In genomic region chr16:28549301-28549899, GRCh38 we compare ENCODE assay signal across 8 cellular contexts. TPM values are rescaled to one million over a fixed set of nuclear protein-coding genes. Genes with fewer than 3 reads are reported as not detected.
DNase-seq lines count a peak whose midpoint lies in the region; ATAC-seq, FAIRE-seq and TF ChIP-seq lines count a peak whose summit lies in the region.

No MANE protein-coding gene starts in this region.

- no peak overlapping the region for H3K27ac ChIP-seq in cardiac muscle cell
- H3K27ac ChIP-seq in pancreas = no peak overlapping the region

- DNase-seq in cardiac muscle cell (ENCODE audit: low read depth in 1 of 2, low spot score in 1 of 2) = peak in 1 of 2 donors; percentile 68
- no peak for DNase-seq in Right ventricle myocardium superior
- peak; percentile 33 for DNase-seq in NCI-H460 (ENCODE audit: extremely low read depth, low read depth)
- DNase-seq in cerebellar cortex (ENCODE audit: low spot score) = peak; percentile 61
- DNase-seq in pancreas = no peak
- DNase-seq in OCI-M2 (lab: John Stamatoyannopoulos, UW; ENCODE audit: unreplicated experiment) = no peak
- no peak for DNase-seq in activated CD4-positive, CD25-positive, alpha-beta regulatory T cell treated with anti-CD3 and anti-CD28 coated beads, Interleukin-2, amount 50 U/mL, for 72 hours

- no peaks in the 10 kb centered on the region for H3K9me3 ChIP-seq in cardiac muscle cell (ENCODE audit: low read depth)
- H3K9me3 ChIP-seq in pancreas = no peaks in the 10 kb centered on the region

- peak; percentile 60 for TF ChIP-seq CTCF in cardiac muscle cell (IDR thresholded peaks at IDR 0.05; ENCODE audit: low read depth, low read length)
- TF ChIP-seq CTCF in pancreas (IDR thresholded peaks at IDR 0.05) = peak in 3 of 4 donors; percentile 4 to 28 (median 27)

- no peak for ATAC-seq in Right ventricle myocardium superior (ENCODE audit: poor library complexity)
- peak in 3 of 4 donors; percentile 28 to 36 (median 32) for ATAC-seq in pancreas
- no peak for ATAC-seq in GM19328 (IDR thresholded peaks at IDR 0.05; ENCODE audit: unreplicated experiment)

- no peaks in the 10 kb centered on the region for H3K27me3 ChIP-seq in cardiac muscle cell
- H3K27me3 ChIP-seq in pancreas = no peaks in the 10 kb centered on the region

- no peak overlapping the region for H3K4me3 ChIP-seq in cardiac muscle cell
- H3K4me3 ChIP-seq in pancreas = no peak overlapping the region

- no peak for FAIRE-seq in pancreas (lab: Jason Lieb, UNC)

- intact Hi-C loops in Right ventricle myocardium superior (cut with DNase I) = no loop called here
- intact Hi-C loops in pancreas (cut with DNase I) = no loop called here

- peaks cover under 1% of the 10 kb centered on the region for H3K4me1 ChIP-seq in cardiac muscle cell (ENCODE audit: low read depth)
- no peaks in the 10 kb centered on the region for H3K4me1 ChIP-seq in pancreas

- WGBS in pancreas, 2 donors = 22 to 30% methylated on average over 11 of the region's 11 CpGs

- H3K36me3 ChIP-seq in cardiac muscle cell = no peaks in the 10 kb centered on the region
- no peaks in the 10 kb centered on the region for H3K36me3 ChIP-seq in pancreas

RNA-seq across cellular contexts. Expression of gene SGF29, which starts 4.3 kb away (rescaled TPM):
- total RNA-seq in cardiac muscle cell (23.8 and 28.8 TPM in 2 replicates), Right ventricle myocardium superior (13.2 TPM), pancreas (10 to 100 TPM; 14.2 to 28.3 (median 17.0) TPM)
- polyA plus RNA-seq in cardiac muscle cell (21.7 and 27.9 TPM in 2 replicates), pancreas (10 to 100 TPM; 40.2 to 46.6 TPM)
- 21.6 and 23.8 TPM in 2 replicates for total RNA-seq in NCI-H460 (2014; rRNA removed; shearing (Covaris generic))
- polyA plus RNA-seq in NCI-H460 (2014; cell fraction: nucleus; rRNA removed) = 25.3 and 26.2 TPM in 2 replicates

RNA-seq across cellular contexts. Expression of gene NUPR1, which starts 10.6 kb away (rescaled TPM):
- total RNA-seq in cardiac muscle cell (not detected in 2 replicates), Right ventricle myocardium superior (47.3 TPM), pancreas (100 to 1,000 TPM in 3 of 6 donors, 10 to 100 TPM in 3; 28.9 to 303 (median 103) TPM)
- polyA plus RNA-seq in cardiac muscle cell (not detected in 2 replicates), pancreas (100 to 1,000 TPM; 117 to 151 TPM)
- 0.46 and 1.1 TPM in 2 replicates for total RNA-seq in NCI-H460 (2014; rRNA removed; shearing (Covaris generic))
- polyA plus RNA-seq in NCI-H460 (2014; cell fraction: nucleus; rRNA removed) = 0.29 and 0.40 TPM in 2 replicates

RNA-seq across cellular contexts. Expression of gene IL27, which starts 42.8 kb away (rescaled TPM):
- not detected in 2 replicates for total RNA-seq in cardiac muscle cell
- polyA plus RNA-seq in cardiac muscle cell = not detected in 2 replicates
- not detected for total RNA-seq in Right ventricle myocardium superior
- not detected in 2 replicates for total RNA-seq in NCI-H460 (2014; rRNA removed; shearing (Covaris generic))
- polyA plus RNA-seq in NCI-H460 (2014; cell fraction: nucleus; rRNA removed) = not detected in 2 replicates
- total RNA-seq in pancreas = under 1 TPM in 2 of 6 donors, not detected in 4; 0.18 to 0.20 TPM
- under 1 TPM in 1 of 2 donors, not detected in 1; 0.68 TPM for polyA plus RNA-seq in pancreas

RNA-seq across cellular contexts. Expression of gene SULT1A2, which starts 47.5 kb away (rescaled TPM):
- total RNA-seq in cardiac muscle cell = 0.67 and 1.6 TPM in 2 replicates
- polyA plus RNA-seq in cardiac muscle cell = 0.83 and 5.4 TPM in 2 replicates
- 1.0 TPM for total RNA-seq in Right ventricle myocardium superior
- 0.29 and 0.67 TPM in 2 replicates for total RNA-seq in NCI-H460 (2014; rRNA removed; shearing (Covaris generic))
- 5.2 and 6.1 TPM in 2 replicates for polyA plus RNA-seq in NCI-H460 (2014; cell fraction: nucleus; rRNA removed)
- total RNA-seq in pancreas = 1 to 10 TPM in 3 of 6 donors, under 1 TPM in 3; 0.41 to 1.5 (median 1.1) TPM
- 1 to 10 TPM; 5.6 to 6.0 TPM for polyA plus RNA-seq in pancreas

RNA-seq across cellular contexts. Expression of gene APOBR, which starts 55.0 kb away (rescaled TPM):
- total RNA-seq in cardiac muscle cell (0.39 TPM in 1 of 2 replicates, not detected in the other), Right ventricle myocardium superior (0.48 TPM), pancreas (1 to 10 TPM in 2 of 6 donors, under 1 TPM in 4; 0.16 to 3.0 (median 0.45) TPM)
- polyA plus RNA-seq in cardiac muscle cell (not detected in 2 replicates), pancreas (1 to 10 TPM in 1 of 2 donors, under 1 TPM in 1; 0.70 to 1.5 TPM)
- total RNA-seq in NCI-H460 (2014; rRNA removed; shearing (Covaris generic)) = 0.05 TPM in 1 of 2 replicates, not detected in the other
- polyA plus RNA-seq in NCI-H460 (2014; cell fraction: nucleus; rRNA removed) = 0.08 TPM in 1 of 2 replicates, not detected in the other

Comparison
In these comparisons a context has a peak if more than half of its experiments do, and no peak if none do; other contexts are left out.
1. RNA of gene NUPR1, which starts 10.6 kb away (total RNA-seq): 28.9 to 303 TPM in pancreas and 47.3 TPM in Right ventricle myocardium superior (single experiment); 0.46 to 1.1 TPM in NCI-H460 and not detected in cardiac muscle cell; every median in the first group is over 10 times any median in the second.
2. DNase-seq: peak in NCI-H460 (single experiment) and cerebellar cortex (single experiment); none in Right ventricle myocardium superior (single experiment), pancreas (0 of 6), OCI-M2 (single experiment) and activated CD4-positive, CD25-positive, alpha-beta regulatory T cell treated with anti-CD3 and anti-CD28 coated beads, Interleukin-2, amount 50 U/mL, for 72 hours (single experiment).
3. ATAC-seq: peak in pancreas (3 of 4); none in Right ventricle myocardium superior (single experiment) and GM19328 (single experiment).